In the genomic region with DNA sequence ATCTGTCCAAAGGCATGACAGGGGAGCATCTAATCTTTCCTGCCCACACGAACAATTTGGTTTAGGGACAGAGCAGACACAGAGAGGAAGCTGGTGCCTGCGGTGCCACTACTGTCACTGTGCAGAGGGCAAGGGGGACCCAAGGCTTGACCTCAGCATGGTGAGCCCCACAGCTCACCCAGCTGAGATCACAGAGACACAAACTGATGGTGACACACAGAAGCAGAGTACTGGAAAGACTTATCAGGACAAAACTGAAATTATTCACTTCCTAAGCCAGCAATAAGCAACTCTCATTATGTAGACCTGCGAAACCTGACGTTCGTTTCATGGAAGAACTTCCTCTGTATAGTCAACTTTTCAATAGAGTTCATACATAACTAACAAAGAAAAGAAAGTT, we compare ENCODE assay signal across 16 cellular contexts.
"Had no signal": no experiment of that assay in that cellular context is flagged by ENCODE, and none has a peak within 500 bp of the region (broad histone marks: within the 10 kb centered on the region; RNA-seq: fewer than 3 reads in every experiment).

No MANE protein-coding gene starts in this region.

- H3K4me3 Mint-ChIP-seq: dendritic cell treated with granulocyte-macrophage colony-stimulating factor and Interleukin-4, amounts not matched to agents 40 ng/mL and 50 ng/mL, for 4 days; effector memory CD8-positive, alpha-beta T cell; naive thymus-derived CD4-positive, alpha-beta T cell; nephron progenitor cell; stimulated activated naive B cell treated with anti-CD40 and anti-IgM and Interleukin-4, amounts not matched to agents 10 μg/mL and 1 μg/mL and 100 μg/mL, for 72 hours had no signal

- H3K4me1 Mint-ChIP-seq: stimulated activated naive B cell treated with anti-CD40 and anti-IgM and Interleukin-4, amounts not matched to agents 10 μg/mL and 1 μg/mL and 100 μg/mL, for 72 hours had no signal

- ATAC-seq: effector memory CD8-positive, alpha-beta T cell; gastrocnemius medialis; heart right ventricle; naive thymus-derived CD4-positive, alpha-beta T cell; right lobe of liver; stimulated activated naive B cell treated with anti-CD40 and anti-IgM and Interleukin-4, amounts not matched to agents 10 μg/mL and 1 μg/mL and 100 μg/mL, for 72 hours had no signal

- H3K27ac Mint-ChIP-seq: dendritic cell treated with granulocyte-macrophage colony-stimulating factor and Interleukin-4, amounts not matched to agents 40 ng/mL and 50 ng/mL, for 4 days; effector memory CD8-positive, alpha-beta T cell; naive thymus-derived CD4-positive, alpha-beta T cell; nephron progenitor cell; stimulated activated naive B cell treated with anti-CD40 and anti-IgM and Interleukin-4, amounts not matched to agents 10 μg/mL and 1 μg/mL and 100 μg/mL, for 72 hours had no signal

- H3K27me3 Mint-ChIP-seq: dendritic cell treated with granulocyte-macrophage colony-stimulating factor and Interleukin-4, amounts not matched to agents 40 ng/mL and 50 ng/mL, for 4 days; effector memory CD8-positive, alpha-beta T cell; naive thymus-derived CD4-positive, alpha-beta T cell; stimulated activated naive B cell treated with anti-CD40 and anti-IgM and Interleukin-4, amounts not matched to agents 10 μg/mL and 1 μg/mL and 100 μg/mL, for 72 hours had no signal

- DNase-seq: effector memory CD8-positive, alpha-beta T cell; gastrocnemius medialis; heart right ventricle; hypothalamus; kidney glomerular epithelial cell; mammary epithelial cell; naive thymus-derived CD4-positive, alpha-beta T cell; nephron progenitor cell; right lobe of liver; spleen; stimulated activated CD4-positive, alpha-beta T cell treated with anti-CD3 and anti-CD28 coated beads, Interleukin-15, amount 100 ng/mL, for 24 hours; stimulated activated CD4-positive, alpha-beta T cell treated with anti-CD3 and anti-CD28 coated beads, Interleukin-1b, Interleukin-23, amount 100 ng/mL, for 48 hours; stimulated activated CD4-positive, alpha-beta T cell treated with anti-CD3 and anti-CD28 coated beads, Interleukin-4, amount 100 ng/mL, for 24 hours; stimulated activated naive B cell treated with anti-CD40 and anti-IgM and Interleukin-4, amounts not matched to agents 10 μg/mL and 1 μg/mL and 100 μg/mL, for 72 hours; trophoblast cell had no signal

- H3K9me3 Mint-ChIP-seq: effector memory CD8-positive, alpha-beta T cell; stimulated activated naive B cell treated with anti-CD40 and anti-IgM and Interleukin-4, amounts not matched to agents 10 μg/mL and 1 μg/mL and 100 μg/mL, for 72 hours had no signal
